In the genomic region with DNA sequence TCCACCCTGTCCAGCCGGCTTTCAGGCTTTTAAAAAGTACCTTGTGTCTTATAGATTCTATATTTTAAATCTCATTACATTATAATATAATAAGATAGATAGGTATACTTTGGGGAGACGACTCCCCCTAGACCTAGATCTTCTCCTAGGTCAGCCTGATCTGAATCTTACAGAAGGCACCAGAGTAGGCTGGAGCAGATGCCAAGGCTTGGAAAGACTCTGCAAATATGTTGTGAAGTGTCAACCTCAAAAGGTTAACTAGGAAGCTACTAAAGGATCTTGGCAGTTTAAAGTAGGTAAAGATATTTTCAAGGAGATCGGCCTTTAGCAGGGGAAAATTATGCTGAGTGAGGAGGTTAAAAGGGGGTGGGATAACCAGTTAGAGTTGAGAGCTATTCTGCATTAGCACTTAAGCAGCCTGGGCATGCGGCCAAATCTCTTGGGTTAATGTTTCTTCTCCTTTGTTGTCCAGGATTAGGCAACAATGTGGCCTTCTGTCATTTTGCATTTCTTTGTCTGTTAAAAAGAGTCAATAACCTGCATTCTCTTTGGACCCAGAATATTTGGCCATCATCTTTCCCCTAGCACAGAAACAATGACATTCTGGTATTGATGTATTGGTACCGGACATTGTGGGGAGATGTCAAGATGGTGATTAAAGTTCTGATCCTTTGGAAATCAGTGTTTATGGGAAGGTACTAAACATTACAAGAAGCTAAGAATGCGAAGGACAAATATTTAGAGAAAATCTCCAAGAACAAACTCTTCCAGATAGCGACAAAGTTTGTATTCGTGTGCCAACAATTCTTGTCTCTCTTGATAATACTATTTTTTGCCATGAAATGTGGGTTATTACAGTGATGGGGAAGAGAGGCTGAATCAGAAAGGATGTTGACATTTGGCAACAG, we compare ENCODE assay signal across 9 cellular contexts. TPM values are rescaled to one million over a fixed set of nuclear protein-coding genes. Genes with fewer than 3 reads are reported as not detected.
DNase-seq lines count a peak whose midpoint lies in the region; ATAC-seq and TF ChIP-seq lines count a peak whose summit lies in the region.
"Had no signal": no experiment of that assay in that cellular context is flagged by ENCODE, and none has a peak within 500 bp of the region (broad histone marks: within the 10 kb centered on the region; RNA-seq: fewer than 3 reads in every experiment).

No MANE protein-coding gene starts in this region.

- H3K27me3 Mint-ChIP-seq in CD14-positive monocyte (ENCODE audit: low read depth in 3 of 3): peaks cover 0 to 2% (median 2%) of the 10 kb centered on the region in 3 donors
- H3K27me3 Mint-ChIP-seq: naive B cell had no signal

- H3K4me3 Mint-ChIP-seq in CD14-positive monocyte: peak overlapping the region in 1 of 2 donors; percentile 54
- H3K4me3 Mint-ChIP-seq: naive B cell had no signal

- peak overlapping the region; percentile 93 to 98 (median 98) for H3K27ac Mint-ChIP-seq in CD14-positive monocyte
- H3K27ac Mint-ChIP-seq: naive B cell had no signal

- peak; percentile 73 to 78 for ATAC-seq in left cardiac atrium
- no peak for ATAC-seq in GM21367 (IDR thresholded peaks at IDR 0.05; ENCODE audit: unreplicated experiment)
- ATAC-seq in GM21381 (IDR thresholded peaks at IDR 0.05; ENCODE audit: unreplicated experiment): no peak

- H3K9me3 Mint-ChIP-seq in CD14-positive monocyte: no peaks in the 10 kb centered on the region
- H3K9me3 Mint-ChIP-seq: naive B cell had no signal

- intact Hi-C loops in CD14-positive monocyte (cut with micrococcal nuclease): no loop called here
- intact Hi-C loops in left cardiac atrium (cut with DNase I): no loop called here

- no peaks in the 10 kb centered on the region for H3K36me3 Mint-ChIP-seq in CD14-positive monocyte
- H3K36me3 Mint-ChIP-seq: naive B cell had no signal

- no peak for TF ChIP-seq CTCF in CD14-positive monocyte (IDR thresholded peaks at IDR 0.05)

- DNase-seq in CD14-positive monocyte (ENCODE audit: low spot score): peak; percentile 85
- peak; percentile 100 for DNase-seq in NCI-H1436 (lab: John Stamatoyannopoulos, UW)
- peak; percentile 70 for DNase-seq in SKM-1 (lab: John Stamatoyannopoulos, UW; ENCODE audit: unreplicated experiment)
- peak; percentile 87 for DNase-seq in left cardiac atrium
- DNase-seq in stromal cell of bone marrow (ENCODE audit: low read depth): peak; percentile 27
- no peak for DNase-seq in activated gamma-delta T cell (lab: John Stamatoyannopoulos, UW)
- DNase-seq: naive B cell had no signal

- H3K4me1 Mint-ChIP-seq in CD14-positive monocyte: peaks cover 39% of the 10 kb centered on the region
- H3K4me1 Mint-ChIP-seq: naive B cell had no signal

RNA-seq across cellular contexts. Expression of a gene that starts 51.2 kb away (rescaled TPM):
- 10 to 100 TPM; 21.0 to 22.0 TPM for polyA plus RNA-seq in CD14-positive monocyte
- 10 to 100 TPM; 15.0 to 16.5 TPM for total RNA-seq in left cardiac atrium

Comparison
In these comparisons a context has a peak if more than half of its experiments do, and no peak if none do; other contexts are left out.
1. ATAC-seq: peak in left cardiac atrium (2 of 2); none in GM21367 (single experiment) and GM21381 (single experiment).